Comparison of ENCODE assay signal across 18 cellular contexts in the genomic region with DNA sequence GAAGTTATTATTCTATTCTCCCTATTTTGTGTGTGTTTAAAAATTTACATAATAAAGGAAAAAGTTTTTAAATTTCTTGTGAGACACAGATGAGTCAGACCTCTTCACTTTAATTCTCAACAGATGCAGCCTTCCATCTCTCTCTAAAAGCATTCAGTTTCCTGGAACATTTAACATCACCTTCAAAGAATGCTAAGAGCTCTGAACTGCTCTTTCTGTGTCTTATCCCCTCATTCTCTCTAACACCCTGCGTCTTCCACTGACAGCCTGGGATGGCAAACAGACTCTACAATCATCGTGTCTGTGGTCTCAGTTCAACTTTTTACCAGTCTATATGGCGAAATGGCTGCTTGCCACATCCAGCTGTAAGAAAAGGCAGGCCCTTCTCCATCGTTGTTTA.
DNase-seq lines count a peak whose midpoint lies in the region; ATAC-seq and FAIRE-seq lines count a peak whose summit lies in the region.
"Had no signal": no experiment of that assay in that cellular context is flagged by ENCODE, and none has a peak within 500 bp of the region (broad histone marks: within the 10 kb centered on the region; RNA-seq: fewer than 3 reads in every experiment).

No MANE protein-coding gene starts in this region.

- peaks cover 8% of the 10 kb centered on the region; the same call in 1 of the 2 replicates for H3K4me1 ChIP-seq in HUES48 (ENCODE audit: control insufficient read depth, insufficient read depth, low read length)
- peaks cover 11% of the 10 kb centered on the region for H3K4me1 ChIP-seq in mesodermal cell (ENCODE audit: control insufficient read depth, insufficient read depth, low read length, poor library complexity, severe bottlenecking)
- H3K4me1 ChIP-seq: parathyroid adenoma had no signal

- DNase-seq in AG08395 (ENCODE audit: low spot score) (peak; percentile 82), nucleus accumbens (lab: John Stamatoyannopoulos, UW) (no peak)
- no peak for DNase-seq in NK-92 treated with Interleukin-12 subunit alpha and Interleukin-12 subunit beta, amount 100 ng/mL, for 24 hours (lab: John Stamatoyannopoulos, UW)
- DNase-seq: activated CD4-positive, alpha-beta T cell treated with anti-CD3 and anti-CD28 coated beads, Interleukin-2, amount 50 U/mL, for 48 hours; activated T-cell treated with anti-CD3 and anti-CD28 coated beads, Interleukin-2, amount 50 U/mL, for 24 hours; Calu3; central memory CD4-positive, alpha-beta T cell; head of caudate nucleus; NCI-H1694 treated with DMSO at 0.1 percent for 48 hours; NCI-H524; stimulated activated CD4-positive, alpha-beta T cell treated with anti-CD3 and anti-CD28 coated beads, Interleukin-12 subunit alpha, Interleukin-12 subunit beta, amount 100 ng/mL, for 4 hours had no signal

- peak overlapping the region; percentile 78 for H3K27ac ChIP-seq in HUES48 (ENCODE audit: low read depth, low read length)
- H3K27ac ChIP-seq in mesodermal cell (ENCODE audit: low read depth, low read length, severe bottlenecking), result peak overlapping the region; percentile 93
- H3K27ac ChIP-seq: parathyroid adenoma had no signal

- H3K27me3 ChIP-seq in HUES48 (ENCODE audit: control insufficient read depth, insufficient read depth, low read length), result no peaks in the 10 kb centered on the region

- 38 to 40% methylated on average over 3 to 4 of the region's 4 CpGs for WGBS in mesodermal cell (ENCODE audit: insufficient coverage in 2 of 2), 2 experiments

- H3K9me3 ChIP-seq in HUES48 (ENCODE audit: control insufficient read depth, insufficient read depth, low read length), result no peaks in the 10 kb centered on the region
- no peaks in the 10 kb centered on the region for H3K9me3 ChIP-seq in mesodermal cell (ENCODE audit: control insufficient read depth, low read length)

- no peaks in the 10 kb centered on the region for H3K36me3 ChIP-seq in HUES48 (ENCODE audit: control insufficient read depth, insufficient read depth, low read length)
- no peaks in the 10 kb centered on the region for H3K36me3 ChIP-seq in mesodermal cell (ENCODE audit: control insufficient read depth, insufficient read depth, low read length)

- ATAC-seq in HG03135 (IDR thresholded peaks at IDR 0.05; ENCODE audit: unreplicated experiment), result no peak
- ATAC-seq in HG02759 (IDR thresholded peaks at IDR 0.05; ENCODE audit: unreplicated experiment), result no peak

- H3K9ac ChIP-seq in HUES48 (ENCODE audit: low read depth, low read length), result no peak overlapping the region
- H3K9ac ChIP-seq: parathyroid adenoma had no signal

- peak; percentile 21 for FAIRE-seq in endometrium (lab: Jason Lieb, UNC)
- FAIRE-seq: keratinocyte had no signal

- H3K4me3 ChIP-seq in HUES48 (ENCODE audit: low read depth, low read length) (no peak overlapping the region), mesodermal cell (ENCODE audit: extremely low read depth, insufficient read depth, low read length, poor library complexity, severe bottlenecking) (no peak overlapping the region)
